In the genomic region with DNA sequence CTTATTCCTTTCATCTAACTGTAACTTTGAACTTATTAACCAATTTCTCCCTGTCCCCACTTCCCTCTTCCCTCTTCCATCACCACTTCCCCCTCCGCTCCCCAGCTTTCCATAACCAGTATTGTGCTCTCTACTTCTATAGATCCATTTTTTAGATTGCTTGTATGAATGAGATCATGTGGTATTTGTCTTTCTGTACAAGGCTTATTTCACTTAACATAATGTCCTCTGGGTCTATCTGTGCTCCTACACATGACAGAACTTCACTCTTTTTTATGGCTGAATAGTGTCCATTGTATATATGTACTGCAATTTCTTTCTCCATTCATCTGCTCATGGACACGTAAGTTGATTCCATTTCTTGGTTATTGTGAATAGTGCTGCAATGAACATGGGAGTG, we compare ENCODE assay signal across 21 cellular contexts. TPM values are rescaled to one million over a fixed set of nuclear protein-coding genes. Genes with fewer than 3 reads are reported as not detected.
A peak's percentile ranks its signal among the peaks of the same experiment; 100 is the strongest.
DNase-seq lines count a peak whose midpoint lies in the region; ATAC-seq and TF ChIP-seq lines count a peak whose summit lies in the region.
"Had no signal": no experiment of that assay in that cellular context is flagged by ENCODE, and none has a peak within 500 bp of the region (broad histone marks: within the 10 kb centered on the region; RNA-seq: fewer than 3 reads in every experiment).

No MANE protein-coding gene starts in this region.

- ATAC-seq in stimulated activated memory B cell treated with anti-CD40 and anti-IgM and Interleukin-4, amounts not matched to agents 10 μg/mL and 1 μg/mL and 100 μg/mL, for 72 hours, result no peak
- no peak for ATAC-seq in foreskin keratinocyte
- ATAC-seq: GM12878 had no signal

- no peak overlapping the region for H3K27ac ChIP-seq in CD8-positive, alpha-beta memory T cell (ENCODE audit: low read depth, low read length)
- no peak overlapping the region for H3K27ac ChIP-seq in foreskin keratinocyte
- H3K27ac ChIP-seq: GM23248 had no signal

- no peaks in the 10 kb centered on the region for H3K27me3 ChIP-seq in CD8-positive, alpha-beta memory T cell (ENCODE audit: insufficient read depth, low read length, poor library complexity, severe bottlenecking)
- H3K27me3 ChIP-seq in foreskin keratinocyte, result no peaks in the 10 kb centered on the region

- CTCF ChIA-PET in CD8-positive, alpha-beta memory T cell (lab: Charles Lee), result no interaction called here

- H3K27me3 Mint-ChIP-seq in stimulated activated memory B cell treated with anti-CD40 and anti-IgM and Interleukin-4, amounts not matched to agents 10 μg/mL and 1 μg/mL and 100 μg/mL, for 72 hours, result no peaks in the 10 kb centered on the region
- no peaks in the 10 kb centered on the region for H3K27me3 Mint-ChIP-seq in CD8-positive, alpha-beta memory T cell
- H3K27me3 Mint-ChIP-seq: CD4-positive, alpha-beta memory T cell had no signal

- H3K36me3 ChIP-seq in CD8-positive, alpha-beta memory T cell (ENCODE audit: insufficient read depth, low read length), result peaks cover 21% of the 10 kb centered on the region

- no peaks in the 10 kb centered on the region for H3K9me3 ChIP-seq in CD8-positive, alpha-beta memory T cell (ENCODE audit: low read length)

- H3K36me3 Mint-ChIP-seq in stimulated activated memory B cell treated with anti-CD40 and anti-IgM and Interleukin-4, amounts not matched to agents 10 μg/mL and 1 μg/mL and 100 μg/mL, for 72 hours, result peaks cover 25% of the 10 kb centered on the region
- H3K36me3 Mint-ChIP-seq in CD8-positive, alpha-beta memory T cell, result peaks cover 18 to 57% (median 21%) of the 10 kb centered on the region in 3 donors

- peaks cover 15% of the 10 kb centered on the region for H3K4me1 ChIP-seq in CD8-positive, alpha-beta memory T cell (ENCODE audit: insufficient read depth, low read length)
- peaks cover 3% of the 10 kb centered on the region for H3K4me1 ChIP-seq in foreskin keratinocyte

- POLR2A ChIA-PET in CD8-positive, alpha-beta memory T cell (lab: Charles Lee), result no interaction called here

- H3K27ac Mint-ChIP-seq in stimulated activated memory B cell treated with anti-CD40 and anti-IgM and Interleukin-4, amounts not matched to agents 10 μg/mL and 1 μg/mL and 100 μg/mL, for 72 hours, result peak overlapping the region; percentile 1
- no peak overlapping the region for H3K27ac Mint-ChIP-seq in CD8-positive, alpha-beta memory T cell
- H3K27ac Mint-ChIP-seq: CD4-positive, alpha-beta memory T cell had no signal

- no peak for TF ChIP-seq CTCF in foreskin keratinocyte (conservative IDR thresholded peaks at IDR 0.05)

- H3K9me3 Mint-ChIP-seq in stimulated activated memory B cell treated with anti-CD40 and anti-IgM and Interleukin-4, amounts not matched to agents 10 μg/mL and 1 μg/mL and 100 μg/mL, for 72 hours, result peaks cover 3% of the 10 kb centered on the region
- no peaks in the 10 kb centered on the region for H3K9me3 Mint-ChIP-seq in CD8-positive, alpha-beta memory T cell
- H3K9me3 Mint-ChIP-seq: CD4-positive, alpha-beta memory T cell had no signal

- in situ Hi-C loops in SK-MEL-5 (cut with HindIII; ENCODE audit: low pct_unique_long_range_greater_than_20kb, low sequenced_read_pairs), result no loop called here

- H3K4me1 Mint-ChIP-seq in stimulated activated memory B cell treated with anti-CD40 and anti-IgM and Interleukin-4, amounts not matched to agents 10 μg/mL and 1 μg/mL and 100 μg/mL, for 72 hours, result peaks cover 35% of the 10 kb centered on the region
- H3K4me1 Mint-ChIP-seq in CD8-positive, alpha-beta memory T cell, result peaks cover 22 to 28% (median 25%) of the 10 kb centered on the region in 3 donors

- no peak overlapping the region for H3K4me3 ChIP-seq in CD8-positive, alpha-beta memory T cell (ENCODE audit: low read length)
- H3K4me3 ChIP-seq: GM12878, GM23248 had no signal

- DNase-seq in HT1080 (ENCODE audit: low read depth) (peak; percentile 6), SK-MEL-5 (ENCODE audit: low read depth, low spot score) (peak; percentile 97), foreskin melanocyte (peak; percentile 91), foreskin keratinocyte (no peak), SW480 (ENCODE audit: low spot score) (no peak)
- no peak for DNase-seq in CD8-positive, alpha-beta memory T cell
- DNase-seq: C1 segment of cervical spinal cord; CD4-positive, alpha-beta memory T cell; DMS 273 treated with DMSO at 0.1 percent for 48 hours; DMS79; EL; GDM1; GM23248; H7; HCEC 1CT had no signal

- no peak overlapping the region for H3K4me3 Mint-ChIP-seq in stimulated activated memory B cell treated with anti-CD40 and anti-IgM and Interleukin-4, amounts not matched to agents 10 μg/mL and 1 μg/mL and 100 μg/mL, for 72 hours
- H3K4me3 Mint-ChIP-seq in CD8-positive, alpha-beta memory T cell, result no peak overlapping the region
- H3K4me3 Mint-ChIP-seq: CD4-positive, alpha-beta memory T cell had no signal

RNA-seq across cellular contexts. Expression of gene ERP27, which starts 14.4 kb away (rescaled TPM):
- 0.03 TPM in 1 of 2 replicates, not detected in the other for total RNA-seq in HT1080 (2014; rRNA removed; shearing (Covaris generic))
- polyA plus RNA-seq in HT1080 (2015; cell fraction: cytosol; rRNA removed), result 0.11 TPM in 1 of 2 replicates, not detected in the other
- polyA plus RNA-seq in HT1080 (2015; cell fraction: nucleus; rRNA removed), result not detected in 2 replicates
- total RNA-seq in SK-MEL-5 (2014; rRNA removed; shearing (Covaris generic)), result 0.61 and 0.74 TPM in 2 replicates
- 1.1 and 1.6 TPM in 2 replicates for polyA plus RNA-seq in SK-MEL-5 (2015; cell fraction: cytosol; rRNA removed)
- polyA plus RNA-seq in SK-MEL-5 (2015; cell fraction: nucleus; rRNA removed), result 1.3 and 5.2 TPM in 2 replicates
- total RNA-seq in CD8-positive, alpha-beta memory T cell, result 1 to 10 TPM; 2.0 to 2.1 TPM
- polyA plus RNA-seq in CD8-positive, alpha-beta memory T cell, result 5.3 TPM
- 0.07 TPM in 2 replicates for total RNA-seq in foreskin keratinocyte
- 0.06 and 0.08 TPM in 2 replicates for polyA plus RNA-seq in foreskin keratinocyte
- total RNA-seq: A172, A673, GM23248, H1, H7 had no signal
- polyA plus RNA-seq: GM23248, H1 had no signal

RNA-seq across cellular contexts. Expression of gene ARHGDIB, which starts 37.5 kb away (rescaled TPM):
- total RNA-seq in HT1080 (2014; rRNA removed; shearing (Covaris generic)), result 140 and 167 TPM in 2 replicates
- polyA plus RNA-seq in HT1080 (2015; cell fraction: cytosol; rRNA removed), result 119 and 121 TPM in 2 replicates
- polyA plus RNA-seq in HT1080 (2015; cell fraction: nucleus; rRNA removed), result 54.1 and 70.9 TPM in 2 replicates
- 0.63 and 2.6 TPM in 2 replicates for total RNA-seq in SK-MEL-5 (2014; rRNA removed; shearing (Covaris generic))
- 1.1 and 1.4 TPM in 2 replicates for polyA plus RNA-seq in SK-MEL-5 (2015; cell fraction: cytosol; rRNA removed)
- polyA plus RNA-seq in SK-MEL-5 (2015; cell fraction: nucleus; rRNA removed), result 6.0 TPM in 1 of 2 replicates, not detected in the other
- 100 to 1,000 TPM; 495 to 511 TPM for total RNA-seq in CD8-positive, alpha-beta memory T cell
- 2,936 TPM for polyA plus RNA-seq in CD8-positive, alpha-beta memory T cell
- total RNA-seq in foreskin keratinocyte, result 80.7 and 136 TPM in 2 replicates
- polyA plus RNA-seq in foreskin keratinocyte, result 96.0 and 169 TPM in 2 replicates

RNA-seq across cellular contexts. Expression of gene MGP, which starts 38.3 kb away (rescaled TPM):
- total RNA-seq in HT1080 (2014; rRNA removed; shearing (Covaris generic)), result 0.23 and 0.90 TPM in 2 replicates
- polyA plus RNA-seq in HT1080 (2015; cell fraction: cytosol; rRNA removed), result 0.11 and 0.14 TPM in 2 replicates
- 0.15 TPM in 1 of 2 replicates, not detected in the other for polyA plus RNA-seq in HT1080 (2015; cell fraction: nucleus; rRNA removed)
- 402 and 415 TPM in 2 replicates for total RNA-seq in SK-MEL-5 (2014; rRNA removed; shearing (Covaris generic))
- 169 and 276 TPM in 2 replicates for polyA plus RNA-seq in SK-MEL-5 (2015; cell fraction: cytosol; rRNA removed)
- polyA plus RNA-seq in SK-MEL-5 (2015; cell fraction: nucleus; rRNA removed), result 34.3 and 59.2 TPM in 2 replicates
- total RNA-seq in CD8-positive, alpha-beta memory T cell, result not detected
- polyA plus RNA-seq in CD8-positive, alpha-beta memory T cell, result not detected
- 0.44 TPM in 1 of 2 replicates, not detected in the other for total RNA-seq in foreskin keratinocyte
- 0.20 TPM in 1 of 2 replicates, not detected in the other for polyA plus RNA-seq in foreskin keratinocyte
- total RNA-seq: A673, H1, H7 had no signal
- polyA plus RNA-seq: CD4-positive, alpha-beta memory T cell; H1 had no signal

RNA-seq across cellular contexts. Expression of gene PDE6H, which starts 48.9 kb away (rescaled TPM):
- total RNA-seq in HT1080 (2014; rRNA removed; shearing (Covaris generic)), result not detected in 2 replicates
- not detected in 2 replicates for polyA plus RNA-seq in HT1080 (2015; cell fraction: cytosol; rRNA removed)
- not detected in 2 replicates for polyA plus RNA-seq in HT1080 (2015; cell fraction: nucleus; rRNA removed)
- not detected in 2 replicates for total RNA-seq in SK-MEL-5 (2014; rRNA removed; shearing (Covaris generic))
- polyA plus RNA-seq in SK-MEL-5 (2015; cell fraction: cytosol; rRNA removed), result not detected in 2 replicates
- not detected in 2 replicates for polyA plus RNA-seq in SK-MEL-5 (2015; cell fraction: nucleus; rRNA removed)
- total RNA-seq in CD8-positive, alpha-beta memory T cell, result not detected
- not detected for polyA plus RNA-seq in CD8-positive, alpha-beta memory T cell
- total RNA-seq in foreskin keratinocyte, result not detected in 2 replicates
- polyA plus RNA-seq in foreskin keratinocyte, result not detected in 2 replicates
- total RNA-seq: A172; A673; CD4-positive, alpha-beta memory T cell; GM12878; GM23248; H1; H7 had no signal
- polyA plus RNA-seq: BJ; CD4-positive, alpha-beta memory T cell; GM23248; H1 had no signal

Comparison
In these comparisons a context has a peak if more than half of its experiments do, and no peak if none do; other contexts are left out.
1. DNase-seq: peak in HT1080 (single experiment), SK-MEL-5 (single experiment) and foreskin melanocyte (single experiment); none in CD8-positive, alpha-beta memory T cell (0 of 5), foreskin keratinocyte (0 of 2) and SW480 (single experiment).
2. RNA of gene ARHGDIB, which starts 37.5 kb away (total RNA-seq): 495 to 511 TPM in CD8-positive, alpha-beta memory T cell, 140 to 167 TPM in HT1080 and 80.7 to 136 TPM in foreskin keratinocyte; 0.63 to 2.6 TPM in SK-MEL-5; every median in the first group is over 10 times any median in the second.
3. RNA of gene MGP, which starts 38.3 kb away (total RNA-seq): 402 to 415 TPM in SK-MEL-5; 0.23 to 0.90 TPM in HT1080, not detected in CD8-positive, alpha-beta memory T cell and 0.44 TPM in foreskin keratinocyte; every median in the first group is over 100 times any median in the second.